ENCODE assay signal across 8 cellular contexts in genomic region chr9:114894801-114895433, GRCh38. TPM values are rescaled to one million over a fixed set of nuclear protein-coding genes. Genes with fewer than 3 reads are reported as not detected.
DNase-seq lines count a peak whose midpoint lies in the region; ATAC-seq and TF ChIP-seq lines count a peak whose summit lies in the region.

No MANE protein-coding gene starts in this region.

- TF ChIP-seq POLR2A in suprapubic skin (IDR thresholded peaks at IDR 0.05): no peak

- peak in 1 of 2 experiments; percentile 90; a peak in 2 of 4 replicates for TF ChIP-seq EP300 in SK-N-SH (IDR thresholded peaks at IDR 0.05; ENCODE audit: borderline replicate concordance in 1 of 2, low read depth in 1 of 2, low read length in 1 of 2)
- TF ChIP-seq EP300 in suprapubic skin (IDR thresholded peaks at IDR 0.05): no peak

- H3F3A ChIP-seq in SK-N-SH (replicated peaks; ENCODE audit: insufficient read depth): peaks cover 31% of the 10 kb centered on the region

- ATAC-seq in psoas muscle: peak; percentile 27 to 68 (median 57)
- no peak for ATAC-seq in HG03520 (IDR thresholded peaks at IDR 0.05; ENCODE audit: unreplicated experiment)
- no peak for ATAC-seq in HG02642 (IDR thresholded peaks at IDR 0.05; ENCODE audit: poor library complexity, unreplicated experiment)

- H3K36me3 ChIP-seq in SK-N-SH (replicated peaks in 1 of 2; ENCODE audit: control insufficient read depth in 1 of 2, insufficient read depth in 2 of 2, low read length in 1 of 2) (no peaks in the 10 kb centered on the region), psoas muscle (ENCODE audit: insufficient read depth in 1 of 2, low read depth in 1 of 2) (no peaks in the 10 kb centered on the region), suprapubic skin (no peaks in the 10 kb centered on the region)

- peak; percentile 89 for DNase-seq in AG20443 (ENCODE audit: low spot score)
- DNase-seq in HS-27A (ENCODE audit: low read depth): peak; percentile 90
- no peak for DNase-seq in SK-N-SH
- peak; percentile 97 for DNase-seq in fibroblast of gingiva (ENCODE audit: low read depth)
- no peak for DNase-seq in psoas muscle
- DNase-seq in suprapubic skin (ENCODE audit: low spot score in 2 of 2): no peak

- intact Hi-C loops in psoas muscle (cut with DNase I): no loop called here

- POLR2A ChIA-PET in SK-N-SH (lab: Yijun Ruan, JAX): no interaction called here

- TF ChIP-seq RAD21 in SK-N-SH (IDR thresholded peaks at IDR 0.05; ENCODE audit: low read length): no peak

- peak overlapping the region; percentile 65 for H3K9ac ChIP-seq in SK-N-SH

- CTCF ChIA-PET in SK-N-SH (lab: Yijun Ruan, JAX): no interaction called here

- no peaks in the 10 kb centered on the region for H3K9me2 ChIP-seq in SK-N-SH

- no peaks in the 10 kb centered on the region for H3K79me2 ChIP-seq in SK-N-SH (ENCODE audit: insufficient read depth)

- peaks cover 0 to 28% of the 10 kb centered on the region in 2 experiments; a peak in 3 of 4 replicates for H3K4me1 ChIP-seq in SK-N-SH (ENCODE audit: control insufficient read depth in 1 of 2, insufficient read depth in 2 of 2, low read depth in 1 of 2, low read length in 1 of 2)
- H3K4me1 ChIP-seq in psoas muscle: no peaks in the 10 kb centered on the region
- peaks cover 25% of the 10 kb centered on the region for H3K4me1 ChIP-seq in suprapubic skin

- 15% methylated on average over 3 of the region's 4 CpGs for WGBS in SK-N-SH (ENCODE audit: low lambda C conversion rate)
- 26 to 36% (median 28%) methylated on average over 4 of the region's 4 CpGs for WGBS in psoas muscle, 3 donors
- WGBS in suprapubic skin: 48% methylated on average over 4 of the region's 4 CpGs

- peak overlapping the region; percentile 51; the same call in 1 of the 2 replicates for H3K4me2 ChIP-seq in SK-N-SH

- 0 out of 4 replicates have a peak overlapping the region, but pooled peaks of 1 of the 2 experiments have one; percentile 18 for H3K4me3 ChIP-seq in SK-N-SH (ENCODE audit: low read depth in 2 of 2, low read length in 1 of 2)
- H3K4me3 ChIP-seq in psoas muscle: no peak overlapping the region
- no peak overlapping the region for H3K4me3 ChIP-seq in suprapubic skin

- H4K20me1 ChIP-seq in SK-N-SH (ENCODE audit: insufficient read depth): no peaks in the 10 kb centered on the region

- peak overlapping the region; percentile 58 for H2AFZ ChIP-seq in SK-N-SH (ENCODE audit: low read depth)

- TF ChIP-seq CTCF in SK-N-SH (IDR thresholded peaks at IDR 0.05): no peak
- no peak for TF ChIP-seq CTCF in psoas muscle (IDR thresholded peaks at IDR 0.05)
- no peak for TF ChIP-seq CTCF in suprapubic skin (IDR thresholded peaks at IDR 0.05)

- H3K9me3 ChIP-seq in SK-N-SH (no peaks in the 10 kb centered on the region), psoas muscle (no peaks in the 10 kb centered on the region), suprapubic skin (no peaks in the 10 kb centered on the region)

- H3K27me3 ChIP-seq in SK-N-SH (ENCODE audit: insufficient read depth) (no peaks in the 10 kb centered on the region), psoas muscle (ENCODE audit: insufficient read depth in 3 of 3, low read length in 2 of 3) (peaks cover 0 to 2% (median 0%) of the 10 kb centered on the region in 3 donors), suprapubic skin (no peaks in the 10 kb centered on the region)

- H3K27ac ChIP-seq in SK-N-SH (ENCODE audit: low read depth in 2 of 2, low read length in 1 of 2) (peak overlapping the region; percentile 60 to 93; a peak in 3 of 4 replicates), psoas muscle (peak overlapping the region; percentile 51), suprapubic skin (no peak overlapping the region)

TF ChIP-seq in SK-N-SH, 30 proteins besides CTCF, POLR2A, EP300 and RAD21 (continues in another document):
- TF ChIP-seq FOXM1 (IDR thresholded peaks at IDR 0.05; ENCODE audit: low read depth): peak; percentile 33; the same call in 1 of the 2 replicates
- no peak for TF ChIP-seq RFX5 (IDR thresholded peaks at IDR 0.05; ENCODE audit: low read length)
- TF ChIP-seq IRF3 (IDR thresholded peaks at IDR 0.05; ENCODE audit: low read depth, low read length): no peak
- peak; percentile 92 for TF ChIP-seq MAX (IDR thresholded peaks at IDR 0.05; ENCODE audit: low read depth)
- TF ChIP-seq REST (IDR thresholded peaks at IDR 0.05; ENCODE audit: low read depth, low read length): no peak
- no peak for TF ChIP-seq FOXJ3 (CRISPR knock-in tag; IDR thresholded peaks at IDR 0.05)
- TF ChIP-seq GATA2 (CRISPR knock-in tag; IDR thresholded peaks at IDR 0.05): no peak
- peak; percentile 94 for TF ChIP-seq TCF12 (IDR thresholded peaks at IDR 0.05)
- TF ChIP-seq CHD2 (IDR thresholded peaks at IDR 0.05; ENCODE audit: low read length, partially characterized antibody): no peak
- peak; percentile 93 for TF ChIP-seq JUND (IDR thresholded peaks at IDR 0.05)
- TF ChIP-seq SMC3 (IDR thresholded peaks at IDR 0.05; ENCODE audit: low read depth, low read length): no peak
- no peak for TF ChIP-seq EZH2phosphoT487 (IDR thresholded peaks at IDR 0.05; ENCODE audit: borderline replicate concordance, low read depth)
- peak; percentile 72; the same call in 1 of the 2 replicates for TF ChIP-seq POLR2AphosphoS5 (IDR thresholded peaks at IDR 0.05; ENCODE audit: low read depth, low read length)
- TF ChIP-seq FOSL2 (IDR thresholded peaks at IDR 0.05; ENCODE audit: borderline replicate concordance, low read depth): peak; percentile 87
- no peak for TF ChIP-seq USF1 (IDR thresholded peaks at IDR 0.05; ENCODE audit: borderline replicate concordance, low read depth)
- no peak for TF ChIP-seq MEF2A (IDR thresholded peaks at IDR 0.05; ENCODE audit: borderline replicate concordance, low read depth)
- no peak for TF ChIP-seq YY1 (IDR thresholded peaks at IDR 0.05; ENCODE audit: low read depth)
- peak; percentile 45; the same call in 1 of the 2 replicates for TF ChIP-seq TAF1 (IDR thresholded peaks at IDR 0.05; ENCODE audit: borderline replicate concordance, low read depth, low read length)
- TF ChIP-seq GABPA (IDR thresholded peaks at IDR 0.05; ENCODE audit: low read depth): peak; percentile 64
- TF ChIP-seq RCOR1 (IDR thresholded peaks at IDR 0.05; ENCODE audit: low read length): no peak
- peak; percentile 84 for TF ChIP-seq SIN3A (IDR thresholded peaks at IDR 0.05; ENCODE audit: borderline replicate concordance, low read depth, low read length)

RNA-seq across cellular contexts. Expression of gene TNFSF8, which starts 35.5 kb away (rescaled TPM):
- not detected in 2 replicates for polyA plus RNA-seq in SK-N-SH (2012; rRNA removed)
- not detected in 2 replicates for polyA plus RNA-seq in SK-N-SH (2012; cell fraction: cytosol; rRNA removed)
- polyA plus RNA-seq in SK-N-SH (2012; cell fraction: nucleus; rRNA removed): not detected in 2 replicates
- total RNA-seq in psoas muscle: 1 to 10 TPM in 1 of 4 donors, under 1 TPM in 3; 0.45 to 1.6 (median 0.60) TPM
- under 1 TPM; 0.07 to 0.16 (median 0.10) TPM for polyA plus RNA-seq in psoas muscle
- 1 to 10 TPM in 3 of 4 donors, under 1 TPM in 1; 0.23 to 4.0 (median 1.4) TPM for total RNA-seq in suprapubic skin

Comparison
In these comparisons a context has a peak if more than half of its experiments do, and no peak if none do; other contexts are left out.
1. DNase-seq: peak in AG20443 (single experiment), HS-27A (single experiment) and fibroblast of gingiva (single experiment); none in SK-N-SH (single experiment), psoas muscle (0 of 2) and suprapubic skin (0 of 2).
2. ATAC-seq: peak in psoas muscle (4 of 4); none in HG03520 (single experiment) and HG02642 (single experiment).